Comparison of ENCODE assay signal across 8 cellular contexts in genomic region chr6:95293257-95293656, GRCh38.
"Had no signal": no experiment of that assay in that cellular context is flagged by ENCODE, and none has a peak within 500 bp of the region (broad histone marks: within the 10 kb centered on the region; RNA-seq: fewer than 3 reads in every experiment).

No MANE protein-coding gene starts in this region.

- FAIRE-seq: HTR-8/SVneo, K562 had no signal

- H3K4me3 ChIP-seq: K562 had no signal

- H3K36me3 Mint-ChIP-seq: IgD-negative memory B cell had no signal

- H3K9me3 Mint-ChIP-seq: IgD-negative memory B cell had no signal

- H3K9ac ChIP-seq: KMS-11 had no signal

- H3K27ac ChIP-seq: HL-60, KMS-11 had no signal

- H3K27me3 Mint-ChIP-seq: IgD-negative memory B cell had no signal

- DNase-seq: IMR-90, KBM-7, KG1 had no signal

- H3K4me2 ChIP-seq: KMS-11 had no signal

- H3K4me1 Mint-ChIP-seq: IgD-negative memory B cell had no signal

- ATAC-seq: K562 had no signal

- H3K27ac Mint-ChIP-seq: IgD-negative memory B cell had no signal

- H3K4me3 Mint-ChIP-seq: IgD-negative memory B cell had no signal
